In genomic region chr3:16589867-16590624, GRCh38 we compare ENCODE assay signal across 14 cellular contexts. TPM values are rescaled to one million over a fixed set of nuclear protein-coding genes. Genes with fewer than 3 reads are reported as not detected.
A peak's percentile ranks its signal among the peaks of the same experiment; 100 is the strongest.
DNase-seq lines count a peak whose midpoint lies in the region; ATAC-seq, FAIRE-seq and TF ChIP-seq lines count a peak whose summit lies in the region.
"Had no signal": no experiment of that assay in that cellular context is flagged by ENCODE, and none has a peak within 500 bp of the region (broad histone marks: within the 10 kb centered on the region; RNA-seq: fewer than 3 reads in every experiment).

No MANE protein-coding gene starts in this region.

- DNase-seq in GM12865 (ENCODE audit: low read depth) (peak; percentile 77), GM19239 (ENCODE audit: insufficient read length, low spot score) (no peak), posterior cingulate gyrus (no peak), NCI-H2029 treated with DMSO at 0.1 percent for 48 hours (lab: John Stamatoyannopoulos, UW) (no peak)
- no peak for DNase-seq in activated effector memory CD4-positive, alpha-beta T cell treated with Interleukin-2 at 50 U/mL for 16 hours
- no peak for DNase-seq in activated naive CD4-positive, alpha-beta T cell treated with anti-CD3 and anti-CD28 coated beads for 36 hours
- DNase-seq: activated naive CD8-positive, alpha-beta T cell treated with anti-CD3 and anti-CD28 coated beads, Interleukin-2, amount 10 ng/mL, durations not matched to agents 7 days and 5 days; natural killer cell; PC-9; stimulated activated CD4-positive, alpha-beta T cell treated with anti-CD3 and anti-CD28 coated beads, Interleukin-2, amount 100 ng/mL, for 24 hours; trophoblast cell had no signal

- H3K36me3 Mint-ChIP-seq in activated naive CD4-positive, alpha-beta T cell treated with anti-CD3 and anti-CD28 coated beads for 36 hours (ENCODE audit: low read depth): no peaks in the 10 kb centered on the region
- H3K36me3 Mint-ChIP-seq: natural killer cell had no signal

- CTCF ChIA-PET in activated naive CD4-positive, alpha-beta T cell treated with anti-CD3 and anti-CD28 coated beads for 36 hours (lab: Charles Lee): interaction anchor here (0.9 to 1.0 kb wide), 2 partner anchors 11 to 642 kb away, joined by 4 to 5 read pairs; no protein-coding TSS in a partner anchor

- no peak for TF ChIP-seq CTCF in GM12865 (IDR thresholded peaks at IDR 0.05; ENCODE audit: insufficient read depth, low read depth, low read length, missing control alignments)

- no peak overlapping the region for H3K27ac Mint-ChIP-seq in activated naive CD4-positive, alpha-beta T cell treated with anti-CD3 and anti-CD28 coated beads for 36 hours
- H3K27ac Mint-ChIP-seq: activated naive CD8-positive, alpha-beta T cell treated with anti-CD3 and anti-CD28 coated beads, Interleukin-2, amount 10 ng/mL, durations not matched to agents 7 days and 5 days; natural killer cell had no signal

- no peak overlapping the region for H3K4me3 Mint-ChIP-seq in activated naive CD4-positive, alpha-beta T cell treated with anti-CD3 and anti-CD28 coated beads for 36 hours
- H3K4me3 Mint-ChIP-seq: activated naive CD8-positive, alpha-beta T cell treated with anti-CD3 and anti-CD28 coated beads, Interleukin-2, amount 10 ng/mL, durations not matched to agents 7 days and 5 days; natural killer cell had no signal

- H3K4me3 ChIP-seq in GM12865 (ENCODE audit: low read depth, low read length): no peak overlapping the region
- H3K4me3 ChIP-seq: PC-9 had no signal

- FAIRE-seq in GM19239 (lab: Jason Lieb, UNC): peak; percentile 70
- FAIRE-seq: endometrium had no signal

- ATAC-seq in HG02763 (IDR thresholded peaks at IDR 0.05; ENCODE audit: unreplicated experiment) (peak; percentile 92), HG03521 (IDR thresholded peaks at IDR 0.05; ENCODE audit: unreplicated experiment) (peak; percentile 96)
- ATAC-seq: natural killer cell had no signal

- peaks cover 12% of the 10 kb centered on the region for H3K4me1 Mint-ChIP-seq in activated naive CD4-positive, alpha-beta T cell treated with anti-CD3 and anti-CD28 coated beads for 36 hours (ENCODE audit: low read depth)
- H3K4me1 Mint-ChIP-seq: natural killer cell had no signal

- H3K27me3 Mint-ChIP-seq in activated naive CD4-positive, alpha-beta T cell treated with anti-CD3 and anti-CD28 coated beads for 36 hours (ENCODE audit: low read depth): peaks cover 2% of the 10 kb centered on the region

- no peaks in the 10 kb centered on the region for H3K9me3 Mint-ChIP-seq in activated naive CD4-positive, alpha-beta T cell treated with anti-CD3 and anti-CD28 coated beads for 36 hours
- H3K9me3 Mint-ChIP-seq: activated naive CD8-positive, alpha-beta T cell treated with anti-CD3 and anti-CD28 coated beads, Interleukin-2, amount 10 ng/mL, durations not matched to agents 7 days and 5 days; natural killer cell had no signal

- intact Hi-C loops in posterior cingulate gyrus (cut with DNase I): no loop called here
- intact Hi-C loops in activated naive CD4-positive, alpha-beta T cell treated with anti-CD3 and anti-CD28 coated beads for 36 hours (cut with micrococcal nuclease): loop anchor here (10.0 kb wide), 1 partner anchor 1155 kb away; the partner anchor contains the start of gene TBC1D5

RNA-seq across cellular contexts. Expression of gene DAZL, which starts 15.2 kb away (rescaled TPM):
- not detected for total RNA-seq in activated naive CD4-positive, alpha-beta T cell treated with anti-CD3 and anti-CD28 coated beads for 36 hours
- total RNA-seq: activated naive CD8-positive, alpha-beta T cell treated with anti-CD3 and anti-CD28 coated beads, Interleukin-2, amount 10 ng/mL, durations not matched to agents 7 days and 5 days; natural killer cell; PC-9 had no signal
